30 cellular contexts compared by ENCODE assay signal in genomic region chr1:194476351-194476750, GRCh38.
"Had no signal": no experiment of that assay in that cellular context is flagged by ENCODE, and none has a peak within 500 bp of the region (broad histone marks: within the 10 kb centered on the region; RNA-seq: fewer than 3 reads in every experiment).

No MANE protein-coding gene starts in this region.

- H3K36me3 ChIP-seq: colonic mucosa, esophagus muscularis mucosa, gastroesophageal sphincter, heart left ventricle, left lung, neural progenitor cell, ovary, sigmoid colon, tibial artery had no signal

- H3K4me3 ChIP-seq: colonic mucosa, esophagus muscularis mucosa, gastroesophageal sphincter, heart left ventricle, hepatocyte, left lung, mucosa of descending colon, neural progenitor cell, ovary, psoas muscle, sigmoid colon, testis, tibial artery had no signal

- H3K27ac Mint-ChIP-seq: dendritic cell treated with granulocyte-macrophage colony-stimulating factor and Interleukin-4, amounts not matched to agents 40 ng/mL and 50 ng/mL, for 4 days; mesothelial cell of epicardium; naive B cell; natural killer cell treated with Interleukin-12 subunit alpha and Interleukin-12 subunit beta and Interleukin-15 and Interleukin-18, amount 100 ng/mL, for 72 hours; neural progenitor cell; stimulated activated effector memory CD8-positive, alpha-beta T cell treated with anti-CD3 and anti-CD28 coated beads, Interleukin-12 subunit alpha, Interleukin-12 subunit beta, amount 100 ng/mL, for 72 hours; type B pancreatic cell had no signal

- H2AFZ ChIP-seq: hepatocyte, neural progenitor cell had no signal

- H3K4me3 Mint-ChIP-seq: dendritic cell treated with granulocyte-macrophage colony-stimulating factor and Interleukin-4, amounts not matched to agents 40 ng/mL and 50 ng/mL, for 4 days; mesothelial cell of epicardium; naive B cell; natural killer cell treated with Interleukin-12 subunit alpha and Interleukin-12 subunit beta and Interleukin-15 and Interleukin-18, amount 100 ng/mL, for 72 hours; neural progenitor cell; stimulated activated effector memory CD8-positive, alpha-beta T cell treated with anti-CD3 and anti-CD28 coated beads, Interleukin-12 subunit alpha, Interleukin-12 subunit beta, amount 100 ng/mL, for 72 hours; type B pancreatic cell had no signal

- H3K4me2 ChIP-seq: hepatocyte, neural progenitor cell had no signal

- H3K27ac ChIP-seq: colonic mucosa, esophagus muscularis mucosa, foreskin keratinocyte, gastroesophageal sphincter, heart left ventricle, hepatocyte, left lung, neural progenitor cell, ovary, psoas muscle, sigmoid colon, testis, tibial artery had no signal

- H3K9me3 Mint-ChIP-seq: mesothelial cell of epicardium; naive B cell; neural progenitor cell; stimulated activated effector memory CD8-positive, alpha-beta T cell treated with anti-CD3 and anti-CD28 coated beads, Interleukin-12 subunit alpha, Interleukin-12 subunit beta, amount 100 ng/mL, for 72 hours had no signal

- H3K9me3 ChIP-seq: colonic mucosa, esophagus muscularis mucosa, gastroesophageal sphincter, left lung, mucosa of descending colon, ovary, psoas muscle, sigmoid colon, testis, tibial artery had no signal

- H3K27me3 ChIP-seq: colonic mucosa, esophagus muscularis mucosa, gastroesophageal sphincter, heart left ventricle, hepatocyte, left lung, neural progenitor cell, ovary, sigmoid colon, testis, tibial artery had no signal

- H3K9ac ChIP-seq: neural progenitor cell had no signal

- H3K4me1 Mint-ChIP-seq: stimulated activated effector memory CD8-positive, alpha-beta T cell treated with anti-CD3 and anti-CD28 coated beads, Interleukin-12 subunit alpha, Interleukin-12 subunit beta, amount 100 ng/mL, for 72 hours had no signal

- H3K36me3 Mint-ChIP-seq: mesothelial cell of epicardium; naive B cell; natural killer cell treated with Interleukin-12 subunit alpha and Interleukin-12 subunit beta and Interleukin-15 and Interleukin-18, amount 100 ng/mL, for 72 hours; stimulated activated effector memory CD8-positive, alpha-beta T cell treated with anti-CD3 and anti-CD28 coated beads, Interleukin-12 subunit alpha, Interleukin-12 subunit beta, amount 100 ng/mL, for 72 hours; type B pancreatic cell had no signal

- ATAC-seq: foreskin keratinocyte; gastroesophageal sphincter; heart left ventricle; left lung; mucosa of descending colon; natural killer cell treated with Interleukin-12 subunit alpha and Interleukin-12 subunit beta and Interleukin-15 and Interleukin-18, amount 100 ng/mL, for 72 hours; psoas muscle; right cardiac atrium; stimulated activated naive CD8-positive, alpha-beta T cell treated with anti-CD3 and anti-CD28 coated beads, Interleukin-15, Interleukin-2, amounts not matched to agents 100 U/mL and 50 U/mL, for 24 hours had no signal

- H3K79me2 ChIP-seq: hepatocyte had no signal

- H3K27me3 Mint-ChIP-seq: dendritic cell treated with granulocyte-macrophage colony-stimulating factor and Interleukin-4, amounts not matched to agents 40 ng/mL and 50 ng/mL, for 4 days; naive B cell; natural killer cell treated with Interleukin-12 subunit alpha and Interleukin-12 subunit beta and Interleukin-15 and Interleukin-18, amount 100 ng/mL, for 72 hours had no signal

- DNase-seq: colonic mucosa; effector memory CD4-positive, alpha-beta T cell; foreskin keratinocyte; heart left ventricle; kidney; left lung; mesenchymal stem cell; mucosa of descending colon; naive B cell; nucleus accumbens; ovary; posterior cingulate gyrus; psoas muscle; right cardiac atrium; sigmoid colon; stimulated activated CD4-positive, alpha-beta T cell treated with anti-CD3 and anti-CD28 coated beads, Interleukin-2, amount 100 ng/mL, for 24 hours; stimulated activated CD4-positive, alpha-beta T cell treated with anti-CD3 and anti-CD28 coated beads, Interleukin-4, amount 100 ng/mL, for 24 hours; stimulated activated naive CD8-positive, alpha-beta T cell treated with anti-CD3 and anti-CD28 coated beads, Interleukin-15, Interleukin-2, amounts not matched to agents 100 U/mL and 50 U/mL, for 24 hours; substantia nigra; testis; tibial artery had no signal
